In the genomic region with DNA sequence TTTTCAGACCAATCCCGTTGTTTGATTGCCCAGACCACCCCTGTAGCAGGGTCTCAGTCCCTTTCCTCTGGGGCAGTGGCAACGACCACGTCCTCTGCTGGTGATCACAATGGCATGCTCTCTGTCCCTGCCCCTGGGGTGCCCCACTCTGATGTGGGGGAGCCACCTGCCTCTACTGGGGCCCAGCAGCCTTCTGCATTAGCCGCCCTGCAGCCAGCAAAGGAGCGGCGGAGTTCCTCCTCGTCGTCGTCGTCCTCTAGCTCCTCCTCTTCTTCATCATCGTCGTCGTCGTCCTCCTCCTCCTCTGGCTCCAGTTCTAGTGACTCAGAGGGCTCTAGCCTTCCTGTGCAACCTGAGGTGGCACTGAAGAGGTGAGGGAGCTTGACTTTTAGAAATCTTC, we compare ENCODE assay signal across 20 cellular contexts. TPM values are rescaled to one million over a fixed set of nuclear protein-coding genes. Genes with fewer than 3 reads are reported as not detected.
DNase-seq lines count a peak whose midpoint lies in the region; ATAC-seq and TF ChIP-seq lines count a peak whose summit lies in the region.
"Had no signal": no experiment of that assay in that cellular context is flagged by ENCODE, and none has a peak within 500 bp of the region (broad histone marks: within the 10 kb centered on the region; RNA-seq: fewer than 3 reads in every experiment).

No MANE protein-coding gene starts in this region.

- no peak overlapping the region for H3K27ac ChIP-seq in PC-3 (ENCODE audit: low read length)
- H3K27ac ChIP-seq: neutrophil, thyroid gland had no signal

- peaks cover 2% of the 10 kb centered on the region; the same call in 1 of the 2 replicates for H3K4me1 ChIP-seq in PC-3 (ENCODE audit: insufficient read depth, low read length)
- H3K4me1 ChIP-seq in BE2C: no peaks in the 10 kb centered on the region
- H3K4me1 ChIP-seq: thyroid gland had no signal

- TF ChIP-seq CTCF in PC-3 (conservative IDR thresholded peaks at IDR 0.05; ENCODE audit: low read depth, low read length): no peak
- TF ChIP-seq CTCF in epithelial cell of esophagus (IDR thresholded peaks at IDR 0.05; ENCODE audit: insufficient read depth, low read depth, low read length, missing control alignments): no peak
- TF ChIP-seq CTCF in BE2C (IDR thresholded peaks at IDR 0.05; ENCODE audit: low read depth, low read length): no peak

- H3K36me3 ChIP-seq in PC-3 (ENCODE audit: low read depth, low read length): peaks cover 70% of the 10 kb centered on the region
- H3K36me3 ChIP-seq in BE2C: peaks cover 93% of the 10 kb centered on the region

- DNase-seq in activated T-cell treated with anti-CD3 and anti-CD28 coated beads, Interleukin-2, amount 50 U/mL, for 24 hours: no peak
- no peak for DNase-seq in activated T-cell treated with anti-CD3 and anti-CD28 coated beads for 4 hours
- peak; percentile 21 for DNase-seq in PC-3
- DNase-seq in epithelial cell of esophagus (ENCODE audit: low read depth): peak; percentile 62
- DNase-seq in sciatic nerve (ENCODE audit: low spot score): no peak
- DNase-seq in UCSD-AML1 (lab: John Stamatoyannopoulos, UW; ENCODE audit: unreplicated experiment): no peak
- no peak for DNase-seq in BE2C
- DNase-seq: 8988T; CD8-positive, alpha-beta T cell; effector memory CD8-positive, alpha-beta T cell; foreskin melanocyte; mesendoderm; NCI-H1092 treated with DMSO at 0.1 percent for 48 hours; RPMI8226; stimulated activated CD4-positive, alpha-beta T cell treated with anti-CD3 and anti-CD28 coated beads, Interleukin-4, amount 100 ng/mL, for 1 hour; thyroid gland had no signal

- H4K20me1 ChIP-seq in PC-3 (ENCODE audit: low read length): peaks cover 36% of the 10 kb centered on the region; the same call in 1 of the 2 replicates

- intact Hi-C loops in PC-3 (cut with micrococcal nuclease): no loop called here
- intact Hi-C loops in sciatic nerve (cut with DNase I): no loop called here

- H3K4me3 ChIP-seq in PC-3 (ENCODE audit: low read length) (no peak overlapping the region), epithelial cell of esophagus (ENCODE audit: low read length) (no peak overlapping the region), BE2C (ENCODE audit: low read depth, low read length) (no peak overlapping the region)
- H3K4me3 ChIP-seq: thyroid gland had no signal

- no peak for ATAC-seq in PC-3
- peak; percentile 2 for ATAC-seq in sciatic nerve
- no peak for ATAC-seq in GM19397 (IDR thresholded peaks at IDR 0.05; ENCODE audit: unreplicated experiment)
- ATAC-seq: CD8-positive, alpha-beta T cell; effector memory CD8-positive, alpha-beta T cell had no signal

- H3K27ac Mint-ChIP-seq in activated T-cell treated with anti-CD3 and anti-CD28 coated beads, Interleukin-2, amount 50 U/mL, for 24 hours: peak overlapping the region; percentile 66
- H3K27ac Mint-ChIP-seq: CD8-positive, alpha-beta T cell; T-helper 1 cell treated with Interleukin-12 subunit alpha and Interleukin-12 subunit beta and Interleukin-4 antibody, amounts not matched to agents 30 μg/mL and 1 μg/mL, for 36 hours had no signal

- H3K4me2 ChIP-seq in PC-3 (ENCODE audit: low read length): no peak overlapping the region

- no peaks in the 10 kb centered on the region for H3K9me2 ChIP-seq in PC-3 (replicated peaks; ENCODE audit: low read length)

- no TSS peak for BruUV-seq in PC-3 (replicated peaks; lab: Mats Ljungman, UMichigan)

- H3K27me3 ChIP-seq in PC-3 (ENCODE audit: low read length): no peaks in the 10 kb centered on the region
- no peaks in the 10 kb centered on the region for H3K27me3 ChIP-seq in BE2C
- H3K27me3 ChIP-seq: neutrophil, thyroid gland had no signal

- CTCF ChIA-PET in PC-3 (lab: Charles Lee): no interaction called here

- H3K27me3 Mint-ChIP-seq in activated T-cell treated with anti-CD3 and anti-CD28 coated beads, Interleukin-2, amount 50 U/mL, for 24 hours: no peaks in the 10 kb centered on the region
- H3K27me3 Mint-ChIP-seq: activated naive CD4-positive, alpha-beta T cell treated with anti-CD3 and anti-CD28 coated beads, Interleukin-2, amount 50 U/mL, for 24 hours; effector memory CD8-positive, alpha-beta T cell had no signal

- POLR2A ChIA-PET in PC-3 (lab: Charles Lee; ENCODE audit: unreplicated experiment): no interaction called here

- H3K79me2 ChIP-seq in PC-3 (ENCODE audit: low read length): peaks cover 50% of the 10 kb centered on the region

- H3K36me3 Mint-ChIP-seq in activated T-cell treated with anti-CD3 and anti-CD28 coated beads, Interleukin-2, amount 50 U/mL, for 24 hours (ENCODE audit: low read depth): peaks cover 99% of the 10 kb centered on the region

- no peaks in the 10 kb centered on the region for H3F3A ChIP-seq in PC-3 (ENCODE audit: low read length, unreplicated experiment)

- H3K9me3 ChIP-seq in PC-3 (ENCODE audit: low read length) (no peaks in the 10 kb centered on the region), BE2C (no peaks in the 10 kb centered on the region)
- H3K9me3 ChIP-seq: neutrophil, thyroid gland had no signal

- no peaks in the 10 kb centered on the region for H3K9me3 Mint-ChIP-seq in activated T-cell treated with anti-CD3 and anti-CD28 coated beads, Interleukin-2, amount 50 U/mL, for 24 hours
- H3K9me3 Mint-ChIP-seq: activated naive CD4-positive, alpha-beta T cell treated with anti-CD3 and anti-CD28 coated beads, Interleukin-2, amount 50 U/mL, for 24 hours; CD8-positive, alpha-beta T cell; effector memory CD8-positive, alpha-beta T cell; T-helper 1 cell treated with Interleukin-12 subunit alpha and Interleukin-12 subunit beta and Interleukin-4 antibody, amounts not matched to agents 30 μg/mL and 1 μg/mL, for 36 hours had no signal

- no peak overlapping the region for H3K9ac ChIP-seq in PC-3 (ENCODE audit: low read length)

- H3K4me1 Mint-ChIP-seq in activated T-cell treated with anti-CD3 and anti-CD28 coated beads, Interleukin-2, amount 50 U/mL, for 24 hours (ENCODE audit: low read depth): peaks cover 27% of the 10 kb centered on the region

- no peak overlapping the region for H2AFZ ChIP-seq in PC-3 (ENCODE audit: low read length)

- H3K4me3 Mint-ChIP-seq in activated T-cell treated with anti-CD3 and anti-CD28 coated beads, Interleukin-2, amount 50 U/mL, for 24 hours: no peak overlapping the region
- H3K4me3 Mint-ChIP-seq: activated naive CD4-positive, alpha-beta T cell treated with anti-CD3 and anti-CD28 coated beads, Interleukin-2, amount 50 U/mL, for 24 hours; CD8-positive, alpha-beta T cell; T-helper 1 cell treated with Interleukin-12 subunit alpha and Interleukin-12 subunit beta and Interleukin-4 antibody, amounts not matched to agents 30 μg/mL and 1 μg/mL, for 36 hours had no signal

RNA-seq across cellular contexts. Expression of a gene that starts 9.2 kb away (rescaled TPM):
- total RNA-seq in PC-3 (2014; rRNA removed) (203 and 289 TPM in 2 replicates), sciatic nerve (228 TPM)
- polyA plus RNA-seq in BE2C (2012; ENCODE audit: insufficient read depth, insufficient read length, low read depth): 2,443 TPM

RNA-seq across cellular contexts. Expression of a gene that starts 15.5 kb away (rescaled TPM):
- 72.6 and 182 TPM in 2 replicates for total RNA-seq in PC-3 (2014; rRNA removed)
- total RNA-seq in sciatic nerve: 931 TPM
- 1,075 TPM for polyA plus RNA-seq in BE2C (2012; ENCODE audit: insufficient read depth, insufficient read length, low read depth)

RNA-seq across cellular contexts. Expression of a gene that starts 19.5 kb away (rescaled TPM):
- total RNA-seq in PC-3 (2014; rRNA removed) (0.11 TPM in 1 of 2 replicates, not detected in the other), sciatic nerve (not detected)
- polyA plus RNA-seq in BE2C (2012; ENCODE audit: insufficient read depth, insufficient read length, low read depth): not detected
- total RNA-seq: CD8-positive, alpha-beta T cell; thyroid gland had no signal

RNA-seq across cellular contexts. Expression of a gene that starts 30.4 kb away (rescaled TPM):
- total RNA-seq in PC-3 (2014; rRNA removed) (not detected in 2 replicates), sciatic nerve (not detected)
- not detected for polyA plus RNA-seq in BE2C (2012; ENCODE audit: insufficient read depth, insufficient read length, low read depth)
- total RNA-seq: CD8-positive, alpha-beta T cell; thyroid gland had no signal

RNA-seq across cellular contexts. Expression of a gene that starts 47.9 kb away (rescaled TPM):
- 1.2 TPM in 1 of 2 replicates, not detected in the other for total RNA-seq in PC-3 (2014; rRNA removed)
- total RNA-seq in sciatic nerve: 2.1 TPM
- polyA plus RNA-seq in BE2C (2012; ENCODE audit: insufficient read depth, insufficient read length, low read depth): not detected

Comparison
In these comparisons a context has a peak if more than half of its experiments do, and no peak if none do; other contexts are left out.
1. DNase-seq: peak in PC-3 (single experiment) and epithelial cell of esophagus (single experiment); none in activated T-cell treated with anti-CD3 and anti-CD28 coated beads, Interleukin-2, amount 50 U/mL, for 24 hours (single experiment), activated T-cell treated with anti-CD3 and anti-CD28 coated beads for 4 hours (single experiment), sciatic nerve (single experiment), UCSD-AML1 (single experiment) and BE2C (single experiment).